8 cellular contexts compared by ENCODE assay signal in the genomic region with DNA sequence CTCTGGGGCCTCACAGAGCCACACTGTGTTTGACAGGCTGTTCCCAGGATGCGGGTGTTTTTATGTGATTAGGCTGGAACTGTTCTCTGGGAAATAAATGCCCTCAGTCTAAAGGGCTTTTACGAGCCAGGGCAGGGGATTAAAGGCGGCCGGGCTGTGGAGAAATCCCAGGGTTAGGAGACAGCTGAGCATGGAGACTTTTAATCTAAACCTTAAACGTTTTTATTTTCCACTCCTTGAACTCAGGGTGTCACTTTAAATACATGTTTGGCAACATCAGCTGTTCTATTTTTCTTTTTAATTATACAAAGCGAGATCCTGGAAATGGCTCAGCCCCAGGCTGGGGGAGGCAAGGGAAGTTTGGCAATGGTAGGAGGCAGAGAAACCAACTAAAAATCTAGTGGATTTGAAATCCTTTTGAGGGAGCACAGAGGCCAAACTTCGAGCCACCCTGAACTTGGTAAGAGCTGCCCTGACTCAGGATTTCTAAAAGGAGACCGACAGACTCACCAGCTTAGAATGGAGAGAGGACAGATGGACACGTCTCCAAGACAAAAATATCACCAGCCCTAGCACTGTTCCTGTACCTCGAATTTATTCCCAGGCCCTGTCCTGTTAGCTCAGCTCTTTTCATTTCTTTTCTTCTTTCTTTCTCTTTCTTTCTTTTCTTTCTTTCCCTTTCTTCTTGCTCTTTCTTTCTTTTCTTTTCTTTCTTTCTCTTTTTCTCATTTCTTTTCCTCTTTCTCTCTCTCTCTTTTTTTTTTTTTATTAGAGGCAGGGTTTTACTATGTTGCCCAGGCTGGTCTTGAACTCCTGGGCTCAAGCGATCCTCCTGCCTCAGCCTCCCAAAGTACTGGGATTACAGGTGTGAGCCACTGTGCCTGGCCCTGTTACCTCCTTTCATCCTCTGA. TPM values are rescaled to one million over a fixed set of nuclear protein-coding genes. Genes with fewer than 3 reads are reported as not detected.
DNase-seq lines count a peak whose midpoint lies in the region; ATAC-seq and TF ChIP-seq lines count a peak whose summit lies in the region.

No MANE protein-coding gene starts in this region.

- H3K36me3 ChIP-seq in colonic mucosa (no peaks in the 10 kb centered on the region), muscle layer of colon (ENCODE audit: insufficient read depth, low read length) (no peaks in the 10 kb centered on the region), transverse colon (no peaks in the 10 kb centered on the region)

- no peaks in the 10 kb centered on the region for H3K36me3 Mint-ChIP-seq in activated CD4-positive, alpha-beta T cell treated with anti-CD3 and anti-CD28 coated beads for 36 hours (ENCODE audit: low read depth)
- no peaks in the 10 kb centered on the region for H3K36me3 Mint-ChIP-seq in activated CD4-positive, alpha-beta T cell treated with anti-CD3 and anti-CD28 coated beads, Interleukin-2, amount 10 ng/mL, durations not matched to agents 24 days and 14 days (ENCODE audit: low read depth)

- CTCF ChIA-PET in activated CD4-positive, alpha-beta T cell treated with anti-CD3 and anti-CD28 coated beads for 36 hours (lab: Charles Lee) = interaction anchor here (0.7 kb wide), 1 partner anchor 58 kb away, joined by 3 read pairs; no protein-coding TSS in a partner anchor

- DNase-seq in activated CD4-positive, alpha-beta T cell treated with anti-CD3 and anti-CD28 coated beads for 36 hours = no peak
- no peak for DNase-seq in activated CD4-positive, alpha-beta T cell treated with anti-CD3 and anti-CD28 coated beads, Interleukin-2, amount 10 ng/mL, durations not matched to agents 24 days and 14 days
- no peak for DNase-seq in colonic mucosa
- DNase-seq in transverse colon = peak; percentile 40
- no peak for DNase-seq in ureter (ENCODE audit: low spot score)

- H3K4me3 ChIP-seq in colonic mucosa (no peak overlapping the region), muscle layer of colon (ENCODE audit: low read depth in 1 of 2, low read length in 2 of 2) (peak overlapping the region in 1 of 2 donors; percentile 5), transverse colon (no peak overlapping the region)

- no peaks in the 10 kb centered on the region for H3K9me3 ChIP-seq in colonic mucosa
- no peaks in the 10 kb centered on the region for H3K9me3 ChIP-seq in muscle layer of colon (ENCODE audit: low read length)
- no peaks in the 10 kb centered on the region for H3K9me3 ChIP-seq in transverse colon

- 33 to 38% methylated on average over 8 to 11 of the region's 11 CpGs for WGBS in transverse colon (ENCODE audit: low coverage in 1 of 2), 2 donors

- no peaks in the 10 kb centered on the region for H3K27me3 Mint-ChIP-seq in activated CD4-positive, alpha-beta T cell treated with anti-CD3 and anti-CD28 coated beads for 36 hours
- no peaks in the 10 kb centered on the region for H3K27me3 Mint-ChIP-seq in activated CD4-positive, alpha-beta T cell treated with anti-CD3 and anti-CD28 coated beads, Interleukin-2, amount 10 ng/mL, durations not matched to agents 24 days and 14 days

- no peaks in the 10 kb centered on the region for H3K27me3 ChIP-seq in colonic mucosa
- no peaks in the 10 kb centered on the region for H3K27me3 ChIP-seq in muscle layer of colon (ENCODE audit: control insufficient read depth in 1 of 2, insufficient read depth in 2 of 2, low read length in 2 of 2)
- H3K27me3 ChIP-seq in transverse colon = no peaks in the 10 kb centered on the region

- peak overlapping the region; percentile 11 for H3K27ac Mint-ChIP-seq in activated CD4-positive, alpha-beta T cell treated with anti-CD3 and anti-CD28 coated beads for 36 hours
- H3K27ac Mint-ChIP-seq in activated CD4-positive, alpha-beta T cell treated with anti-CD3 and anti-CD28 coated beads, Interleukin-2, amount 10 ng/mL, durations not matched to agents 24 days and 14 days = no peak overlapping the region

- H3K9ac ChIP-seq in colonic mucosa (ENCODE audit: low read depth in 2 of 2, low read length in 2 of 2) (no peak overlapping the region), muscle layer of colon (ENCODE audit: low read length) (peak overlapping the region; percentile 1)

- H3K4me1 Mint-ChIP-seq in activated CD4-positive, alpha-beta T cell treated with anti-CD3 and anti-CD28 coated beads for 36 hours = peaks cover 6% of the 10 kb centered on the region
- peaks cover 4% of the 10 kb centered on the region for H3K4me1 Mint-ChIP-seq in activated CD4-positive, alpha-beta T cell treated with anti-CD3 and anti-CD28 coated beads, Interleukin-2, amount 10 ng/mL, durations not matched to agents 24 days and 14 days

- intact Hi-C loops in activated CD4-positive, alpha-beta T cell treated with anti-CD3 and anti-CD28 coated beads for 36 hours (cut with DNase I, micrococcal nuclease) = no loop called here
- intact Hi-C loops in activated CD4-positive, alpha-beta T cell treated with anti-CD3 and anti-CD28 coated beads, Interleukin-2, amount 10 ng/mL, durations not matched to agents 24 days and 14 days (cut with micrococcal nuclease) = no loop called here
- intact Hi-C loops in colonic mucosa (cut with DNase I) (no loop called here), transverse colon (cut with DNase I; ENCODE audit: low total_unique reads) (no loop called here)

- POLR2A ChIA-PET in activated CD4-positive, alpha-beta T cell treated with anti-CD3 and anti-CD28 coated beads for 36 hours (lab: Charles Lee) = no interaction called here

- TF ChIP-seq POLR2A in transverse colon (IDR thresholded peaks at IDR 0.05) = no peak

- H3K9me3 Mint-ChIP-seq in activated CD4-positive, alpha-beta T cell treated with anti-CD3 and anti-CD28 coated beads for 36 hours (ENCODE audit: low read depth) = no peaks in the 10 kb centered on the region
- no peaks in the 10 kb centered on the region for H3K9me3 Mint-ChIP-seq in activated CD4-positive, alpha-beta T cell treated with anti-CD3 and anti-CD28 coated beads, Interleukin-2, amount 10 ng/mL, durations not matched to agents 24 days and 14 days

- H3K4me1 ChIP-seq in colonic mucosa (no peaks in the 10 kb centered on the region), muscle layer of colon (ENCODE audit: insufficient read depth, low read length) (peaks cover 23% of the 10 kb centered on the region), transverse colon (peaks cover 5 to 14% (median 12%) of the 10 kb centered on the region in 4 donors)

- ATAC-seq in activated CD4-positive, alpha-beta T cell treated with anti-CD3 and anti-CD28 coated beads for 36 hours = no peak
- no peak for ATAC-seq in GM18498 (IDR thresholded peaks at IDR 0.05; ENCODE audit: unreplicated experiment)
- no peak for ATAC-seq in HG03469 (IDR thresholded peaks at IDR 0.05; ENCODE audit: unreplicated experiment)

- TF ChIP-seq CTCF in colonic mucosa (IDR thresholded peaks at IDR 0.05) = no peak
- TF ChIP-seq CTCF in transverse colon (IDR thresholded peaks at IDR 0.05) = no peak

- in situ Hi-C loops in transverse colon (cut with MboI; ENCODE audit: low pct_ligation_motif_present in 1 of 4, low pct_unique_long_range_greater_than_20kb in 1 of 4, low sequenced_read_pairs in 3 of 4) = loop anchor here in 1 of 4 donors (10.0 kb wide), 1 partner anchor 46 kb away; no protein-coding TSS in a partner anchor

- no peak for TF ChIP-seq EP300 in transverse colon (IDR thresholded peaks at IDR 0.05; ENCODE audit: low read depth)

- no peak overlapping the region for H3K4me3 Mint-ChIP-seq in activated CD4-positive, alpha-beta T cell treated with anti-CD3 and anti-CD28 coated beads for 36 hours
- no peak overlapping the region for H3K4me3 Mint-ChIP-seq in activated CD4-positive, alpha-beta T cell treated with anti-CD3 and anti-CD28 coated beads, Interleukin-2, amount 10 ng/mL, durations not matched to agents 24 days and 14 days

- H3K27ac ChIP-seq in colonic mucosa (peak overlapping the region; percentile 17), muscle layer of colon (ENCODE audit: low read depth, low read length) (peak overlapping the region; percentile 59), transverse colon (peak overlapping the region; percentile 69 to 88 (median 74))

RNA-seq across cellular contexts. Expression of a gene that starts 15.8 kb away (rescaled TPM):
- total RNA-seq in activated CD4-positive, alpha-beta T cell treated with anti-CD3 and anti-CD28 coated beads for 36 hours = 10 to 100 TPM; 29.4 to 35.9 TPM
- total RNA-seq in activated CD4-positive, alpha-beta T cell treated with anti-CD3 and anti-CD28 coated beads, Interleukin-2, amount 10 ng/mL, durations not matched to agents 24 days and 14 days = 58.3 and 61.8 TPM in 2 replicates
- total RNA-seq in colonic mucosa = 10 to 100 TPM; 14.6 to 23.5 TPM
- total RNA-seq in transverse colon = 1 to 10 TPM; 7.5 to 9.1 (median 8.2) TPM
- 13.6 TPM for total RNA-seq in ureter

RNA-seq across cellular contexts. Expression of a gene that starts 29.7 kb away (rescaled TPM):
- total RNA-seq in activated CD4-positive, alpha-beta T cell treated with anti-CD3 and anti-CD28 coated beads for 36 hours = 10 to 100 TPM; 39.2 to 48.7 TPM
- 60.7 and 62.9 TPM in 2 replicates for total RNA-seq in activated CD4-positive, alpha-beta T cell treated with anti-CD3 and anti-CD28 coated beads, Interleukin-2, amount 10 ng/mL, durations not matched to agents 24 days and 14 days
- total RNA-seq in colonic mucosa = 10 to 100 TPM; 14.7 to 24.5 TPM
- total RNA-seq in transverse colon = 10 to 100 TPM in 3 of 4 donors, 1 to 10 TPM in 1; 7.2 to 39.3 (median 15.2) TPM
- 23.7 TPM for total RNA-seq in ureter

RNA-seq across cellular contexts. Expression of a gene that starts 59.0 kb away (rescaled TPM):
- 1 to 10 TPM; 2.0 to 2.6 TPM for total RNA-seq in activated CD4-positive, alpha-beta T cell treated with anti-CD3 and anti-CD28 coated beads for 36 hours
- total RNA-seq in activated CD4-positive, alpha-beta T cell treated with anti-CD3 and anti-CD28 coated beads, Interleukin-2, amount 10 ng/mL, durations not matched to agents 24 days and 14 days = 0.26 and 1.0 TPM in 2 replicates
- total RNA-seq in colonic mucosa = not detected
- under 1 TPM in 1 of 4 donors, not detected in 3; 0.48 TPM for total RNA-seq in transverse colon
- total RNA-seq in ureter = 1.8 TPM

Comparison
In these comparisons a context has a peak if more than half of its experiments do, and no peak if none do; other contexts are left out.
1. H3K27ac ChIP-seq: peak in every context shown above with its lines; median percentile 74 in transverse colon; 59 in muscle layer of colon; 17 in colonic mucosa.